Comparison of ENCODE assay signal across 8 cellular contexts in the genomic region with DNA sequence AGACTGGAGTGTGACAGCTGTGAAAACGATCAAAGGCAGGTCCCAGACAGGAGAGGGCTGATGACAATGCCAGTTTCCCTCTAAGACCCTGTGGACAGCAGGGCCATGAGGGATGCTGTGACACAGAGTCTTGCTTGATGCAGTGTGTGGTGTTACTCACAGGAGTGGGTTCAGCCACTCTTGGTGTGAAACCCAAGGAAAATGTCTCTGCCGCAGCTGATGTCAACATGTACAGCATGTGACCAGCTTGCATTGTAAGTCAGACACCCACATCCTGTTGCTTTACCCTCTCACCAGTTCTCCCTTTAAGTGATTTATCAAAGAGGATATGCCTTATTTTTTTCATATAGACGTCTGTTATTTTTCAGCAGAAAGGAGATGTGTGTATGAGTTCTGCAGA.
DNase-seq lines count a peak whose midpoint lies in the region; ATAC-seq and TF ChIP-seq lines count a peak whose summit lies in the region.

No MANE protein-coding gene starts in this region.

- TF ChIP-seq POLR2A in esophagus muscularis mucosa (IDR thresholded peaks at IDR 0.05; ENCODE audit: low read depth), result no peak

- H3K27ac ChIP-seq in esophagus muscularis mucosa (replicated peaks in 1 of 4), result no peak overlapping the region

- no peaks in the 10 kb centered on the region for H3K36me3 ChIP-seq in esophagus muscularis mucosa

- no peaks in the 10 kb centered on the region for H3K9me3 ChIP-seq in esophagus muscularis mucosa

- WGBS in esophagus muscularis mucosa, result 36% methylated on average over 3 of the region's 3 CpGs

- H3K4me3 ChIP-seq in GM12865 (ENCODE audit: low read depth, low read length) (no peak overlapping the region), esophagus muscularis mucosa (no peak overlapping the region)

- H3K4me1 ChIP-seq in esophagus muscularis mucosa, result no peaks in the 10 kb centered on the region

- no peak for TF ChIP-seq EP300 in esophagus muscularis mucosa (IDR thresholded peaks at IDR 0.05)

- H3K4me1 Mint-ChIP-seq in immature natural killer cell, result peaks cover 85 to 87% of the 10 kb centered on the region in 2 donors

- peak; percentile 59 for DNase-seq in GM12865 (ENCODE audit: low read depth)
- peak; percentile 92 for DNase-seq in NCI-H748 treated with DMSO at 0.1 percent for 48 hours (lab: John Stamatoyannopoulos, UW)
- peak; percentile 74 to 79 for DNase-seq in activated T-cell treated with anti-CD3 and anti-CD28 coated beads, Interleukin-2, amount 50 U/mL, for 48 hours
- peak; percentile 96 to 97 (median 96) for DNase-seq in immature natural killer cell
- DNase-seq in stimulated activated CD8-positive, alpha-beta memory T cell treated with anti-CD3 and anti-CD28 coated beads, Interleukin-12 subunit alpha, Interleukin-12 subunit beta, amount 100 ng/mL, for 4 hours (ENCODE audit: low read depth), result peak; percentile 70
- DNase-seq in esophagus muscularis mucosa (ENCODE audit: extremely low spot score), result no peak

- peaks cover 8 to 22% (median 22%) of the 10 kb centered on the region in 3 donors for H3K27me3 Mint-ChIP-seq in immature natural killer cell (ENCODE audit: low read depth in 3 of 3)

- TF ChIP-seq CTCF in GM12865 (IDR thresholded peaks at IDR 0.05; ENCODE audit: insufficient read depth, low read depth, low read length, missing control alignments) (no peak), esophagus muscularis mucosa (IDR thresholded peaks at IDR 0.05) (no peak)

- H3K4me3 Mint-ChIP-seq in immature natural killer cell, result peak overlapping the region; percentile 80 to 90 (median 84)

- H3K36me3 Mint-ChIP-seq in immature natural killer cell, result peaks cover 0 to 8% (median 0%) of the 10 kb centered on the region in 3 donors

- H3K9me3 Mint-ChIP-seq in immature natural killer cell, result no peaks in the 10 kb centered on the region

- intact Hi-C loops in esophagus muscularis mucosa (cut with DNase I), result no loop called here

- ATAC-seq in HG02678 (IDR thresholded peaks at IDR 0.05; ENCODE audit: unreplicated experiment), result peak; percentile 82
- no peak for ATAC-seq in HG03280 (IDR thresholded peaks at IDR 0.05; ENCODE audit: unreplicated experiment)

- H3K27ac Mint-ChIP-seq in immature natural killer cell, result peak overlapping the region; percentile 97 to 100 (median 100)

- no peaks in the 10 kb centered on the region for H3K27me3 ChIP-seq in esophagus muscularis mucosa
